Comparison of ENCODE assay signal across 1 cellular context in the genomic region with DNA sequence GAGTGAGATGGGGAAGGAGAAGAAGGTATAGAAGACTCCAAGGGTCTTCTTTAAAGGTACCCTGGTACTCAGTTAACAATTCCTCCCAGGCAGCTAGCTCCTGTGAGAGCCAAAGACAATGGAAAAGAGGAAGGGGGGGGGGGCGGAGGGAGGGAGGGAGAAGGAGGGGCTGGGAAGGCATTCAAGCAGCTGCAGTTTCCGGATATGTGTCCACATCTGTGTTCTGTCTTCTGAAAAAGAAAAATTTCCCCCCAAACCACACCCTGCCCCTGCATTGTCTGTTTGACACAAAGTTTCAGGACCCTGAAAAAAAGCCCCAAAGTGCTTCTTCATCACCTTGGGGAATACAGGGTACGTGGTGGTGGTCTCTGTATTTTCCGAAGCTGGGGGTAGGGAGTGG.
TF ChIP-seq lines count a peak whose summit lies in the region.

No MANE protein-coding gene starts in this region.

TF ChIP-seq in GM23338, 12 proteins besides CTCF, POLR2A, EP300 and RAD21 (continued from another document):
- TF ChIP-seq ZNF462 (CRISPR knock-in tag; IDR thresholded peaks at IDR 0.05) (no peak), ZNF114 (CRISPR knock-in tag; IDR thresholded peaks at IDR 0.05) (no peak), ETS1 (IDR thresholded peaks at IDR 0.05) (no peak), EZH2 (IDR thresholded peaks at IDR 0.05; ENCODE audit: low read depth, unreplicated experiment) (no peak), EZH2phosphoT487 (IDR thresholded peaks at IDR 0.05; ENCODE audit: unreplicated experiment) (no peak)
- TF ChIP-seq, protein P1, sequence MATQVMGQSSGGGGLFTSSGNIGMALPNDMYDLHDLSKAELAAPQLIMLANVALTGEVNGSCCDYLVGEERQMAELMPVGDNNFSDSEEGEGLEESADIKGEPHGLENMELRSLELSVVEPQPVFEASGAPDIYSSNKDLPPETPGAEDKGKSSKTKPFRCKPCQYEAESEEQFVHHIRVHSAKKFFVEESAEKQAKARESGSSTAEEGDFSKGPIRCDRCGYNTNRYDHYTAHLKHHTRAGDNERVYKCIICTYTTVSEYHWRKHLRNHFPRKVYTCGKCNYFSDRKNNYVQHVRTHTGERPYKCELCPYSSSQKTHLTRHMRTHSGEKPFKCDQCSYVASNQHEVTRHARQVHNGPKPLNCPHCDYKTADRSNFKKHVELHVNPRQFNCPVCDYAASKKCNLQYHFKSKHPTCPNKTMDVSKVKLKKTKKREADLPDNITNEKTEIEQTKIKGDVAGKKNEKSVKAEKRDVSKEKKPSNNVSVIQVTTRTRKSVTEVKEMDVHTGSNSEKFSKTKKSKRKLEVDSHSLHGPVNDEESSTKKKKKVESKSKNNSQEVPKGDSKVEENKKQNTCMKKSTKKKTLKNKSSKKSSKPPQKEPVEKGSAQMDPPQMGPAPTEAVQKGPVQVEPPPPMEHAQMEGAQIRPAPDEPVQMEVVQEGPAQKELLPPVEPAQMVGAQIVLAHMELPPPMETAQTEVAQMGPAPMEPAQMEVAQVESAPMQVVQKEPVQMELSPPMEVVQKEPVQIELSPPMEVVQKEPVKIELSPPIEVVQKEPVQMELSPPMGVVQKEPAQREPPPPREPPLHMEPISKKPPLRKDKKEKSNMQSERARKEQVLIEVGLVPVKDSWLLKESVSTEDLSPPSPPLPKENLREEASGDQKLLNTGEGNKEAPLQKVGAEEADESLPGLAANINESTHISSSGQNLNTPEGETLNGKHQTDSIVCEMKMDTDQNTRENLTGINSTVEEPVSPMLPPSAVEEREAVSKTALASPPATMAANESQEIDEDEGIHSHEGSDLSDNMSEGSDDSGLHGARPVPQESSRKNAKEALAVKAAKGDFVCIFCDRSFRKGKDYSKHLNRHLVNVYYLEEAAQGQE (IDR thresholded peaks at IDR 0.05; ENCODE audit: unreplicated experiment) = no peak
